ENCODE assay signal across 20 cellular contexts in genomic region chr2:108531674-108532055, GRCh38.
"Had no signal": no experiment of that assay in that cellular context is flagged by ENCODE, and none has a peak within 500 bp of the region (broad histone marks: within the 10 kb centered on the region; RNA-seq: fewer than 3 reads in every experiment).

No MANE protein-coding gene starts in this region.

- H3K36me3 Mint-ChIP-seq: activated naive CD4-positive, alpha-beta T cell treated with anti-CD3 and anti-CD28 coated beads, Interleukin-2, amount 50 U/mL, for 24 hours; naive B cell; neural progenitor cell; WTC11 had no signal

- H3K27me3 Mint-ChIP-seq: activated naive CD4-positive, alpha-beta T cell treated with anti-CD3 and anti-CD28 coated beads, Interleukin-2, amount 50 U/mL, for 24 hours; naive B cell had no signal

- H3K4me3 ChIP-seq: body of pancreas, colonic mucosa, left lung, neural progenitor cell, thyroid gland had no signal

- DNase-seq: activated CD4-positive, alpha-beta T cell treated with anti-CD3 and anti-CD28 coated beads, Interleukin-2, amount 50 U/mL, for 4 hours; activated CD8-positive, alpha-beta memory T cell treated with anti-CD3 and anti-CD28 coated beads, Interleukin-2, amount 50 U/mL, for 48 hours; activated effector memory CD4-positive, alpha-beta T cell treated with Interleukin-2 at 50 U/mL for 16 hours; amniotic stem cell; body of pancreas; caudate nucleus; colonic mucosa; hippocampal formation; kidney; left lung; mammary epithelial cell; naive B cell; SK-N-SH; stimulated activated CD4-positive, alpha-beta T cell treated with anti-CD3 and anti-CD28 coated beads, Interleukin-1b, Interleukin-23, amount 100 ng/mL, for 48 hours; thyroid gland had no signal

- H3K27ac ChIP-seq: body of pancreas, colonic mucosa, left lung, neural progenitor cell, thyroid gland had no signal

- H3K4me2 ChIP-seq: neural progenitor cell, SK-N-SH had no signal

- H3K4me3 Mint-ChIP-seq: activated naive CD4-positive, alpha-beta T cell treated with anti-CD3 and anti-CD28 coated beads, Interleukin-2, amount 50 U/mL, for 24 hours; neural progenitor cell; WTC11 had no signal

- H3K27ac Mint-ChIP-seq: neural progenitor cell, WTC11 had no signal

- ATAC-seq: body of pancreas, esophagus mucosa, left lung, WTC11 had no signal

- H3K9ac ChIP-seq: neural progenitor cell, SK-N-SH had no signal

- H3K9me3 ChIP-seq: body of pancreas, colonic mucosa, left lung, SK-N-SH, thyroid gland had no signal

- H3K36me3 ChIP-seq: colonic mucosa, left lung, neural progenitor cell, thyroid gland had no signal

- H3K4me1 ChIP-seq: colonic mucosa had no signal

- H2AFZ ChIP-seq: neural progenitor cell had no signal

- H3K9me3 Mint-ChIP-seq: activated naive CD4-positive, alpha-beta T cell treated with anti-CD3 and anti-CD28 coated beads, Interleukin-2, amount 50 U/mL, for 24 hours; naive B cell; neural progenitor cell; WTC11 had no signal

- H3K27me3 ChIP-seq: body of pancreas, colonic mucosa, left lung, thyroid gland had no signal

- FAIRE-seq: kidney, urothelium cell line had no signal
